Comparison of ENCODE assay signal across 2 cellular contexts in genomic region chr5:50766462-50766861, GRCh38.
TF ChIP-seq lines count a peak whose summit lies in the region.

No MANE protein-coding gene starts in this region.

TF ChIP-seq in SK-N-SH, 30 proteins besides CTCF, POLR2A, EP300 and RAD21 (continued from another document):
- TF ChIP-seq, protein P1, sequence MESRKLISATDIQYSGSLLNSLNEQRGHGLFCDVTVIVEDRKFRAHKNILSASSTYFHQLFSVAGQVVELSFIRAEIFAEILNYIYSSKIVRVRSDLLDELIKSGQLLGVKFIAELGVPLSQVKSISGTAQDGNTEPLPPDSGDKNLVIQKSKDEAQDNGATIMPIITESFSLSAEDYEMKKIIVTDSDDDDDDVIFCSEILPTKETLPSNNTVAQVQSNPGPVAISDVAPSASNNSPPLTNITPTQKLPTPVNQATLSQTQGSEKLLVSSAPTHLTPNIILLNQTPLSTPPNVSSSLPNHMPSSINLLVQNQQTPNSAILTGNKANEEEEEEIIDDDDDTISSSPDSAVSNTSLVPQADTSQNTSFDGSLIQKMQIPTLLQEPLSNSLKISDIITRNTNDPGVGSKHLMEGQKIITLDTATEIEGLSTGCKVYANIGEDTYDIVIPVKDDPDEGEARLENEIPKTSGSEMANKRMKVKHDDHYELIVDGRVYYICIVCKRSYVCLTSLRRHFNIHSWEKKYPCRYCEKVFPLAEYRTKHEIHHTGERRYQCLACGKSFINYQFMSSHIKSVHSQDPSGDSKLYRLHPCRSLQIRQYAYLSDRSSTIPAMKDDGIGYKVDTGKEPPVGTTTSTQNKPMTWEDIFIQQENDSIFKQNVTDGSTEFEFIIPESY (IDR thresholded peaks at IDR 0.05; ENCODE audit: borderline replicate concordance, low read depth) = no peak
- no peak for TF ChIP-seq FOXJ3 (CRISPR knock-in tag; IDR thresholded peaks at IDR 0.05)
- no peak for TF ChIP-seq SMC3 (IDR thresholded peaks at IDR 0.05; ENCODE audit: low read depth, low read length)
- TF ChIP-seq EZH2phosphoT487 (IDR thresholded peaks at IDR 0.05; ENCODE audit: borderline replicate concordance, low read depth) = no peak
- TF ChIP-seq FOSL2 (IDR thresholded peaks at IDR 0.05; ENCODE audit: borderline replicate concordance, low read depth) = no peak
- no peak for TF ChIP-seq TEAD4 (IDR thresholded peaks at IDR 0.05; ENCODE audit: borderline replicate concordance, insufficient read depth)
TF ChIP-seq in SK-N-SH: peak in this region for 0.

TF ChIP-seq in SK-N-SH treated with all-trans-retinoic acid at 6 μM for 48 hours, 23 proteins besides CTCF, POLR2A, EP300 and RAD21 (continued from another document):
- TF ChIP-seq, protein P2, sequence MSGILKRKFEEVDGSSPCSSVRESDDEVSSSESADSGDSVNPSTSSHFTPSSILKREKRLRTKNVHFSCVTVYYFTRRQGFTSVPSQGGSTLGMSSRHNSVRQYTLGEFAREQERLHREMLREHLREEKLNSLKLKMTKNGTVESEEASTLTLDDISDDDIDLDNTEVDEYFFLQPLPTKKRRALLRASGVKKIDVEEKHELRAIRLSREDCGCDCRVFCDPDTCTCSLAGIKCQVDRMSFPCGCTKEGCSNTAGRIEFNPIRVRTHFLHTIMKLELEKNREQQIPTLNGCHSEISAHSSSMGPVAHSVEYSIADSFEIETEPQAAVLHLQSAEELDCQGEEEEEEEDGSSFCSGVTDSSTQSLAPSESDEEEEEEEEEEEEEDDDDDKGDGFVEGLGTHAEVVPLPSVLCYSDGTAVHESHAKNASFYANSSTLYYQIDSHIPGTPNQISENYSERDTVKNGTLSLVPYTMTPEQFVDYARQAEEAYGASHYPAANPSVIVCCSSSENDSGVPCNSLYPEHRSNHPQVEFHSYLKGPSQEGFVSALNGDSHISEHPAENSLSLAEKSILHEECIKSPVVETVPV (CRISPR knock-in tag; IDR thresholded peaks at IDR 0.05) = no peak
- TF ChIP-seq RARB (CRISPR knock-in tag; IDR thresholded peaks at IDR 0.05) (no peak), BACH2 (CRISPR knock-in tag; IDR thresholded peaks at IDR 0.05; ENCODE audit: borderline replicate concordance) (no peak), PPARA (CRISPR knock-in tag; IDR thresholded peaks at IDR 0.05; ENCODE audit: borderline replicate concordance) (no peak)
